8 cellular contexts compared by ENCODE assay signal in the genomic region with DNA sequence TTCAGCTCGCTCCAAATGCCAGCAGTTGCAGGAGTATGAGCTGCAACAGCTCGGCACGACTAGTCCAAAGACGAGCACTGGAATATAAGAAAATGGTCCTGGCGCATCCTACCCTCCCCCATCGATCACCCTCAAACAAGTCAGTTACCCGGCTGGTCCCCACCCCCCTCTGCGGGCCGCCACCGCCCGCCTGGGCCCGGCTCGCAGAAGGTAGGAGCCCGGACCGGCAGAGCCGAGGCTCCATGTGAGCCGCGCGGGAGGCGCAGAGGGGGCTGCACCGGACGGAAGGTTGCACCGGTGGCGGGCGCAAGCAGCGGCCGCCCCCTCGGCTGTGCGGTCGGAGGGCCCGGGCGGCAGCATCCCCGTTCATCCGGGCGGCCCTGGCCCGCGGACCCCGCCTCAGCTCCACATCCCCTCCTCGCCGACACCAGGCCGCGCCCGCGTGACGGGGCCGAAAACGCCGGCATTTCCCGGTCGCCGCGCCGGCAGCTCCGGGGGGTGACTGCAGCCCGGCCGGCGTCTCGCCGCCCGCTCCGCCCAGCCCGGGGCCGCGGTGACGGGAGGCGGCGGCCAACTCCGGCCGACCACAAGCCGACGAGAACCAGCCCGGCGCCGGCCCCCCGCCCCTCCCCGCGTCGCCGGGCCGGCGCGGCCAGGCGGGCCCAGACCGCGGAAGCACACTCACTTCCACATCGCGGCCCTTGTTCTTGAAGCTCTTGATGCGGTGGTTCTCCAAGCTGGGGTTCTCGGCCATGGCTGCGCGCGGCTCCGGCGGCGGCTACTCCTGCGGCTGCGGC. TPM values are rescaled to one million over a fixed set of nuclear protein-coding genes. Genes with fewer than 3 reads are reported as not detected.
DNase-seq lines count a peak whose midpoint lies in the region; ATAC-seq and TF ChIP-seq lines count a peak whose summit lies in the region.

No MANE protein-coding gene starts in this region.

- TF ChIP-seq CTCF in LNCaP clone FGC (IDR thresholded peaks at IDR 0.05; ENCODE audit: control insufficient read depth, extremely low read depth, insufficient read depth): no peak
- no peak for TF ChIP-seq CTCF in chondrocyte (IDR thresholded peaks at IDR 0.05)
- TF ChIP-seq CTCF in left lung (IDR thresholded peaks at IDR 0.05): no peak

- no peaks in the 10 kb centered on the region for H3K9me3 ChIP-seq in left lung

- no peaks in the 10 kb centered on the region for H3K36me3 Mint-ChIP-seq in chondrocyte (ENCODE audit: low read depth)

- no peaks in the 10 kb centered on the region for H3K9me3 Mint-ChIP-seq in chondrocyte (ENCODE audit: low read depth)

- peak; percentile 22 for ATAC-seq in GM21737 (IDR thresholded peaks at IDR 0.05; ENCODE audit: unreplicated experiment)
- peak; percentile 21 for ATAC-seq in left lung

- H3K27ac Mint-ChIP-seq in chondrocyte (ENCODE audit: unreplicated experiment): peak overlapping the region; percentile 99

- H3K27ac ChIP-seq in left lung: peak overlapping the region; percentile 96 to 97

- peak; percentile 84 for DNase-seq in GM03348 (ENCODE audit: low spot score)
- DNase-seq in LNCaP clone FGC (ENCODE audit: low read depth): no peak
- DNase-seq in activated CD4-positive, alpha-beta T cell treated with anti-CD3 and anti-CD28 coated beads for 24 hours (ENCODE audit: low read depth in 2 of 2): peak; percentile 29 to 33
- DNase-seq in chondrocyte (ENCODE audit: low spot score): no peak
- peak; percentile 49 to 92 for DNase-seq in left lung
- peak; percentile 59 for DNase-seq in stimulated activated CD4-positive, alpha-beta T cell treated with anti-CD3 and anti-CD28 coated beads, Interleukin-4, amount 100 ng/mL, for 1 hour
- DNase-seq in DMS153 treated with DMSO at 0.1 percent for 48 hours (lab: John Stamatoyannopoulos, UW; ENCODE audit: unreplicated experiment): no peak

- peaks cover 37% of the 10 kb centered on the region for H3K4me1 Mint-ChIP-seq in chondrocyte (ENCODE audit: low read depth)

- H3K4me1 ChIP-seq in left lung: peaks cover 12 to 42% of the 10 kb centered on the region in 2 donors

- H3K4me3 ChIP-seq in LNCaP clone FGC (ENCODE audit: low read depth, low read length): peak overlapping the region; percentile 72
- peak overlapping the region; percentile 94 to 95 for H3K4me3 ChIP-seq in left lung

- no peaks in the 10 kb centered on the region for H3K36me3 ChIP-seq in left lung

- peaks cover under 1% of the 10 kb centered on the region for H3K27me3 Mint-ChIP-seq in chondrocyte (ENCODE audit: low read depth)

- peak overlapping the region; percentile 93 for H3K4me3 Mint-ChIP-seq in chondrocyte (ENCODE audit: unreplicated experiment)

- no peaks in the 10 kb centered on the region for H3K27me3 ChIP-seq in left lung

- intact Hi-C loops in left lung (cut with DNase I): no loop called here

RNA-seq across cellular contexts. Expression of a gene that starts 0.5 kb away (rescaled TPM):
- total RNA-seq in chondrocyte (51.2 to 54.6 TPM (median 54.1 TPM) in 3 replicates), left lung (10 to 100 TPM; 36.0 to 41.2 TPM)

Comparison
In these comparisons a context has a peak if more than half of its experiments do, and no peak if none do; other contexts are left out.
1. DNase-seq: peak in GM03348 (single experiment), activated CD4-positive, alpha-beta T cell treated with anti-CD3 and anti-CD28 coated beads for 24 hours (2 of 2), left lung (2 of 2) and stimulated activated CD4-positive, alpha-beta T cell treated with anti-CD3 and anti-CD28 coated beads, Interleukin-4, amount 100 ng/mL, for 1 hour (single experiment); none in LNCaP clone FGC (single experiment), chondrocyte (single experiment) and DMS153 treated with DMSO at 0.1 percent for 48 hours (single experiment).